8 cellular contexts compared by ENCODE assay signal in genomic region chr17:77451271-77451893, GRCh38.
A peak's percentile ranks its signal among the peaks of the same experiment; 100 is the strongest.
DNase-seq lines count a peak whose midpoint lies in the region; ATAC-seq, FAIRE-seq and TF ChIP-seq lines count a peak whose summit lies in the region.

No MANE protein-coding gene starts in this region.

- peaks cover 74% of the 10 kb centered on the region for H3K4me1 Mint-ChIP-seq in activated CD4-positive, alpha-beta memory T cell treated with anti-CD3 and anti-CD28 coated beads, Interleukin-2, amount 10 ng/mL, durations not matched to agents 7 days and 5 days
- peaks cover 50% of the 10 kb centered on the region for H3K4me1 Mint-ChIP-seq in memory B cell
- H3K4me1 Mint-ChIP-seq in stimulated activated naive CD8-positive, alpha-beta T cell treated with anti-CD3 and anti-CD28 coated beads, Interleukin-15, amount 100 ng/mL, for 72 hours = peaks cover 73% of the 10 kb centered on the region

- no peaks in the 10 kb centered on the region for H3K9me3 ChIP-seq in H1 (ENCODE audit: insufficient read depth in 2 of 2, low read depth in 1 of 2, low read length in 1 of 2)

- 0 out of 3 replicates have a peak, but pooled peaks of 1 of the 2 experiments have one; percentile 12 for TF ChIP-seq EP300 in H1 (IDR thresholded peaks at IDR 0.05; ENCODE audit: borderline replicate concordance in 1 of 2, low read depth in 2 of 2, low read length in 2 of 2)

- CTCF ChIA-PET in activated CD4-positive, alpha-beta memory T cell treated with anti-CD3 and anti-CD28 coated beads, Interleukin-2, amount 10 ng/mL, durations not matched to agents 7 days and 5 days (lab: Charles Lee) = interaction anchor here (0.8 to 4.9 kb wide), 9 partner anchors 9 to 120 kb away, joined by 3 to 26 read pairs (median 3); no protein-coding TSS in a partner anchor
- CTCF ChIA-PET in H1 (lab: Charles Lee; ENCODE audit: partially characterized antibody) = interaction anchor here (0.9 to 4.3 kb wide), 8 partner anchors 15 to 120 kb away, joined by 3 to 51 read pairs (median 4); no protein-coding TSS in a partner anchor

- H3K9ac ChIP-seq in H1 (replicated peaks in 1 of 4; ENCODE audit: extremely low read depth in 1 of 4, low read depth in 3 of 4, low read length in 3 of 4) = peak overlapping the region; percentile 77 to 85 (median 82)

- TF ChIP-seq POLR2A in H1 (IDR thresholded peaks at IDR 0.05; ENCODE audit: control extremely low read depth in 1 of 2, low read depth in 2 of 2, low read length in 2 of 2) = peak; percentile 46 to 80

- peak overlapping the region; percentile 96 for H4K91ac ChIP-seq in H1 (replicated peaks; ENCODE audit: insufficient read length, low read length)

- peak overlapping the region; percentile 90 for H3K18ac ChIP-seq in H1 (ENCODE audit: extremely low read depth, low read length)

- ATAC-seq in memory B cell (ENCODE audit: low read depth) = peak; percentile 64
- peak; percentile 58 for ATAC-seq in stimulated activated naive CD8-positive, alpha-beta T cell treated with anti-CD3 and anti-CD28 coated beads, Interleukin-15, amount 100 ng/mL, for 72 hours

- peak overlapping the region; percentile 65; the same call in 1 of the 2 replicates for H2BK15ac ChIP-seq in H1 (ENCODE audit: low read length)

- FAIRE-seq in H1 (lab: Jason Lieb, UNC) = no peak

- H3K4me1 ChIP-seq in H1 (replicated peaks in 1 of 4; ENCODE audit: control insufficient read depth in 3 of 4, insufficient read depth in 4 of 4, low read length in 3 of 4) = peaks cover 26 to 45% (median 36%) of the 10 kb centered on the region in 4 experiments

- H3K36me3 Mint-ChIP-seq in activated CD4-positive, alpha-beta memory T cell treated with anti-CD3 and anti-CD28 coated beads, Interleukin-2, amount 10 ng/mL, durations not matched to agents 7 days and 5 days (ENCODE audit: low read depth) = peaks cover 81% of the 10 kb centered on the region
- peaks cover 12% of the 10 kb centered on the region for H3K36me3 Mint-ChIP-seq in memory B cell

- TF ChIP-seq RAD21 in H1 (IDR thresholded peaks at IDR 0.05 in 1 of 2, conservative IDR thresholded peaks at IDR 0.05 in 1 of 2; ENCODE audit: low read depth in 2 of 2, low read length in 2 of 2) = no peak; a peak in 1 of 4 replicates

- peak overlapping the region; percentile 84; the same call in 1 of the 2 replicates for H2BK12ac ChIP-seq in H1 (ENCODE audit: low read depth, low read length)

- H2BK5ac ChIP-seq in H1 (ENCODE audit: low read depth, low read length) = peak overlapping the region; percentile 83; the same call in 1 of the 2 replicates

- peaks cover 5 to 11% of the 10 kb centered on the region in 2 experiments for H4K20me1 ChIP-seq in H1 (replicated peaks in 1 of 2; ENCODE audit: control insufficient read depth in 1 of 2, insufficient read depth in 2 of 2, low read length in 2 of 2)

- peak overlapping the region; percentile 90 for H3K4me3 Mint-ChIP-seq in activated CD4-positive, alpha-beta memory T cell treated with anti-CD3 and anti-CD28 coated beads, Interleukin-2, amount 10 ng/mL, durations not matched to agents 7 days and 5 days
- H3K4me3 Mint-ChIP-seq in memory B cell = peak overlapping the region; percentile 99
- peak overlapping the region; percentile 93 to 94 for H3K4me3 Mint-ChIP-seq in stimulated activated naive CD8-positive, alpha-beta T cell treated with anti-CD3 and anti-CD28 coated beads, Interleukin-15, amount 100 ng/mL, for 72 hours

- peak overlapping the region; percentile 46 for H3K4ac ChIP-seq in H1 (replicated peaks; ENCODE audit: insufficient read length, low read depth, low read length)

- peaks cover 21% of the 10 kb centered on the region for H3K23me2 ChIP-seq in H1 (ENCODE audit: low read depth, low read length)

- peaks cover 30% of the 10 kb centered on the region for H3K79me1 ChIP-seq in H1 (ENCODE audit: low read depth, low read length)

- H2BK20ac ChIP-seq in H1 (ENCODE audit: low read length) = no peak overlapping the region

- peak overlapping the region; percentile 66 for H3K27ac ChIP-seq in H1 (ENCODE audit: low read depth, low read length)

- no peaks in the 10 kb centered on the region for H3K36me3 ChIP-seq in H1 (ENCODE audit: control insufficient read depth in 2 of 4, insufficient read depth in 4 of 4, low read length in 3 of 4)

- no peak overlapping the region for H3K14ac ChIP-seq in H1 (ENCODE audit: insufficient read length)

- no peaks in the 10 kb centered on the region for H3K27me3 Mint-ChIP-seq in activated CD4-positive, alpha-beta memory T cell treated with anti-CD3 and anti-CD28 coated beads, Interleukin-2, amount 10 ng/mL, durations not matched to agents 7 days and 5 days
- no peaks in the 10 kb centered on the region for H3K27me3 Mint-ChIP-seq in memory B cell
- no peaks in the 10 kb centered on the region for H3K27me3 Mint-ChIP-seq in stimulated activated naive CD8-positive, alpha-beta T cell treated with anti-CD3 and anti-CD28 coated beads, Interleukin-15, amount 100 ng/mL, for 72 hours

- peak overlapping the region; percentile 50 to 78 (median 61) for H3K4me3 ChIP-seq in H1 (ENCODE audit: extremely low read depth in 1 of 4, insufficient read depth in 2 of 4, low read depth in 3 of 4, low read length in 4 of 4)

- H3K27ac Mint-ChIP-seq in activated CD4-positive, alpha-beta memory T cell treated with anti-CD3 and anti-CD28 coated beads, Interleukin-2, amount 10 ng/mL, durations not matched to agents 7 days and 5 days = peak overlapping the region; percentile 99
- H3K27ac Mint-ChIP-seq in memory B cell = peak overlapping the region; percentile 98
- peak overlapping the region; percentile 94 to 97 for H3K27ac Mint-ChIP-seq in stimulated activated naive CD8-positive, alpha-beta T cell treated with anti-CD3 and anti-CD28 coated beads, Interleukin-15, amount 100 ng/mL, for 72 hours

- peak overlapping the region; percentile 55 for H4K5ac ChIP-seq in H1 (ENCODE audit: insufficient read length, low read depth, low read length)

- H3K27me3 ChIP-seq in H1 (replicated peaks in 1 of 4; ENCODE audit: control insufficient read depth in 3 of 4, extremely low read depth in 1 of 4, insufficient read depth in 3 of 4, low read length in 3 of 4) = no peaks in the 10 kb centered on the region

- peak overlapping the region; percentile 71 to 78 for H3K4me2 ChIP-seq in H1 (ENCODE audit: insufficient read depth in 1 of 2, low read depth in 2 of 2, low read length in 2 of 2)

- WGBS in H1 (ENCODE audit: extremely low coverage in 1 of 2, insufficient coverage in 1 of 2, insufficient read length in 1 of 2, insufficient replicate concordance in 2 of 2, low coverage in 1 of 2, low lambda C conversion rate in 2 of 2, missing lambda C conversion rate in 1 of 2), 2 experiments = 1% methylated on average over 33 of the region's 42 CpGs; no CpG with 5 or more reads in 1 of the 2 experiments

- H2AK5ac ChIP-seq in H1 (ENCODE audit: low read depth, low read length) = no peak overlapping the region

- TF ChIP-seq CTCF in H1 (IDR thresholded peaks at IDR 0.05; ENCODE audit: control extremely low read depth in 1 of 3, insufficient read depth in 1 of 3, low read depth in 1 of 3, low read length in 3 of 3) = no peak

- no peak overlapping the region for H3K23ac ChIP-seq in H1 (ENCODE audit: insufficient read length)

- H3K56ac ChIP-seq in H1 (replicated peaks; ENCODE audit: insufficient read length, low read depth, low read length) = peak overlapping the region; percentile 60

- POLR2A ChIA-PET in activated CD4-positive, alpha-beta memory T cell treated with anti-CD3 and anti-CD28 coated beads, Interleukin-2, amount 10 ng/mL, durations not matched to agents 7 days and 5 days (lab: Charles Lee) = interaction anchor here (0.9 to 8.6 kb wide), 11 partner anchors 9 to 126 kb away, joined by 3 to 158 read pairs (median 5); no protein-coding TSS in a partner anchor
- POLR2A ChIA-PET in H1 (lab: Charles Lee; ENCODE audit: partially characterized antibody) = interaction anchor here (1.0 to 3.5 kb wide), 13 partner anchors 9 to 507 kb away, joined by 3 to 33 read pairs (median 7); partner anchors contain the start of gene TNRC6C

- H2AFZ ChIP-seq in H1 (ENCODE audit: low read length) = no peak overlapping the region

- H2BK120ac ChIP-seq in H1 (replicated peaks; ENCODE audit: low read depth, low read length) = peak overlapping the region; percentile 12

- H4K8ac ChIP-seq in H1 (ENCODE audit: extremely low read depth, insufficient read depth, low read length) = peak overlapping the region; percentile 97; the same call in 1 of the 2 replicates

- H3K79me2 ChIP-seq in H1 (ENCODE audit: control insufficient read depth in 1 of 2, insufficient read depth in 2 of 2, low read length in 2 of 2) = peaks cover 14 to 72% of the 10 kb centered on the region in 2 experiments

- no peaks in the 10 kb centered on the region for H3K9me3 Mint-ChIP-seq in activated CD4-positive, alpha-beta memory T cell treated with anti-CD3 and anti-CD28 coated beads, Interleukin-2, amount 10 ng/mL, durations not matched to agents 7 days and 5 days
- no peaks in the 10 kb centered on the region for H3K9me3 Mint-ChIP-seq in memory B cell
- H3K9me3 Mint-ChIP-seq in stimulated activated naive CD8-positive, alpha-beta T cell treated with anti-CD3 and anti-CD28 coated beads, Interleukin-15, amount 100 ng/mL, for 72 hours = no peaks in the 10 kb centered on the region

- DNase-seq in NCI-H1436 (lab: John Stamatoyannopoulos, UW) (peak; percentile 74), NCI-H1436 treated with DMSO at 0.1 percent for 48 hours (lab: John Stamatoyannopoulos, UW) (no peak), NCI-H1694 treated with DMSO at 0.1 percent for 48 hours (lab: John Stamatoyannopoulos, UW) (peak; percentile 58), H1 (ENCODE audit: low read depth in 1 of 2, low spot score in 2 of 2) (peak; percentile 71 to 88), memory B cell (ENCODE audit: low spot score in 2 of 2) (no peak), NCI-H2196 (lab: John Stamatoyannopoulos, UW; ENCODE audit: unreplicated experiment) (no peak)
- peak; percentile 71 for DNase-seq in activated CD4-positive, alpha-beta memory T cell treated with anti-CD3 and anti-CD28 coated beads, Interleukin-2, amount 10 ng/mL, durations not matched to agents 7 days and 5 days
- peak in 1 of 2 donors; percentile 71 for DNase-seq in stimulated activated naive CD8-positive, alpha-beta T cell treated with anti-CD3 and anti-CD28 coated beads, Interleukin-15, amount 100 ng/mL, for 72 hours

TF ChIP-seq in H1, 55 proteins besides CTCF, POLR2A, EP300 and RAD21 (continues in another document):
- TF ChIP-seq SIRT6 (IDR thresholded peaks at IDR 0.05; ENCODE audit: low read length) (no peak), RBBP5 (IDR thresholded peaks at IDR 0.05; ENCODE audit: borderline replicate concordance, low read depth, low read length) (no peak), SIX5 (IDR thresholded peaks at IDR 0.05; ENCODE audit: low read depth, low read length) (no peak), SP2 (IDR thresholded peaks at IDR 0.05; ENCODE audit: low read length) (no peak), SRF (IDR thresholded peaks at IDR 0.05; ENCODE audit: low read depth, low read length) (no peak), JUND (IDR thresholded peaks at IDR 0.05; ENCODE audit: low read length) (no peak), TAF1 (IDR thresholded peaks at IDR 0.05; ENCODE audit: low read depth, low read length) (peak; percentile 83), GABPA (IDR thresholded peaks at IDR 0.05; ENCODE audit: borderline replicate concordance, insufficient read depth, low read length) (no peak), CTBP2 (IDR thresholded peaks at IDR 0.05; ENCODE audit: borderline replicate concordance, insufficient read depth, insufficient read length, low read length) (peak; percentile 69)

Comparison
In these comparisons a context has a peak if more than half of its experiments do, and no peak if none do; other contexts are left out.
1. DNase-seq: peak in NCI-H1436 (single experiment), NCI-H1694 treated with DMSO at 0.1 percent for 48 hours (single experiment), activated CD4-positive, alpha-beta memory T cell treated with anti-CD3 and anti-CD28 coated beads, Interleukin-2, amount 10 ng/mL, durations not matched to agents 7 days and 5 days (single experiment) and H1 (2 of 2); none in NCI-H1436 treated with DMSO at 0.1 percent for 48 hours (single experiment), memory B cell (0 of 2) and NCI-H2196 (single experiment).
2. Peak in every context shown above with its lines, with median percentiles within 50 percentile points of each other: H3K27ac Mint-ChIP-seq and H3K4me3 Mint-ChIP-seq.